In the genomic region with DNA sequence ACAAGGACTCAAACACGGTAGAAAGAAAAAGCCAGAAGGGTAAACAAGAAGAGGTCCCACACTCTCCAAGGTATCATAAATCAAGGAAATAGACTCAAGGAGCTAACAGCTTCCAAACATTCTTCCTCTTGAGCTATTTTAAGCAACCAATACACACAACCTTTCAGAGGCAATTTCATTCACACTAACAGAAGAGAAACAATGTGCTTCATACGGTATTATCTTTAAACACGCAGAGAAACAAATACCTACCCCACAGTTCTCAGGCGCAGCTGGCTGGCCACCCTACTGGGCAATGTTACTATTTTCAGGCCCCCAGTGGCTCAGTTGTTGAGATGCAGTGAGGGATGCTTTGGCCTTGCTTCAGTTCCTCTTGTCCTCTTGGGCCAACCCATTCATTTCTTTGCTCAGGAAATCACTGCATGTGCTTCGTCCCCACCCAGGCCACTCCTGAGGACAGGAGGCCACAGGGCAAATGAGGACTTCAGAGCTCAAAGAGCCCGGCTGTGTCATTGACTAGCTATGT, we compare ENCODE assay signal across 13 cellular contexts. TPM values are rescaled to one million over a fixed set of nuclear protein-coding genes. Genes with fewer than 3 reads are reported as not detected.
DNase-seq lines count a peak whose midpoint lies in the region; ATAC-seq and TF ChIP-seq lines count a peak whose summit lies in the region.
"Had no signal": no experiment of that assay in that cellular context is flagged by ENCODE, and none has a peak within 500 bp of the region (broad histone marks: within the 10 kb centered on the region; RNA-seq: fewer than 3 reads in every experiment).

No MANE protein-coding gene starts in this region.

- H3K9me3 ChIP-seq in hepatocyte (ENCODE audit: low read depth) (no peaks in the 10 kb centered on the region), stomach smooth muscle (ENCODE audit: control insufficient read depth in 2 of 2, low read length in 2 of 2) (no peaks in the 10 kb centered on the region)
- H3K9me3 ChIP-seq: lower lobe of right lung had no signal

- ATAC-seq in GM19328 (IDR thresholded peaks at IDR 0.05; ENCODE audit: unreplicated experiment): no peak
- ATAC-seq: CD8-positive, alpha-beta T cell; lower lobe of right lung had no signal

- TF ChIP-seq CTCF in VCaP (conservative IDR thresholded peaks at IDR 0.05): no peak
- no peak for TF ChIP-seq CTCF in hepatocyte (IDR thresholded peaks at IDR 0.05; ENCODE audit: poor library complexity)

- H3K4me1 ChIP-seq in hepatocyte (ENCODE audit: insufficient read depth): peaks cover 34% of the 10 kb centered on the region
- H3K4me1 ChIP-seq in stomach smooth muscle (ENCODE audit: control insufficient read depth, insufficient read depth, low read length): peaks cover 45% of the 10 kb centered on the region

- no peak overlapping the region for H2AFZ ChIP-seq in hepatocyte

- H3K4me3 ChIP-seq in H7 (ENCODE audit: insufficient read depth, low read depth, low read length): no peak overlapping the region
- H3K4me3 ChIP-seq in hepatocyte: no peak overlapping the region
- H3K4me3 ChIP-seq in stomach smooth muscle (ENCODE audit: low read length in 2 of 2): no peak overlapping the region
- H3K4me3 ChIP-seq: lower lobe of right lung had no signal

- peaks cover 89% of the 10 kb centered on the region for H3K79me2 ChIP-seq in hepatocyte

- H4K20me1 ChIP-seq in hepatocyte (ENCODE audit: insufficient read depth, poor library complexity, severe bottlenecking): peaks cover 44% of the 10 kb centered on the region

- no peak overlapping the region for H3K9ac ChIP-seq in stomach smooth muscle (ENCODE audit: low read length in 2 of 2)

- WGBS in hepatocyte (ENCODE audit: low lambda C conversion rate, missing lambda C conversion rate): 44% methylated on average over 6 of the region's 6 CpGs

- no peaks in the 10 kb centered on the region for H3K9me2 ChIP-seq in hepatocyte (replicated peaks; ENCODE audit: insufficient read depth)

- no peaks in the 10 kb centered on the region for H3K36me3 ChIP-seq in H7 (replicated peaks; ENCODE audit: control insufficient read depth, insufficient read depth, low read length)
- no peaks in the 10 kb centered on the region for H3K36me3 ChIP-seq in hepatocyte (replicated peaks; ENCODE audit: insufficient read depth, low read depth)
- H3K36me3 ChIP-seq in stomach smooth muscle (ENCODE audit: control insufficient read depth in 2 of 2, insufficient read depth in 2 of 2, low read length in 2 of 2): no peaks in the 10 kb centered on the region
- H3K36me3 ChIP-seq: lower lobe of right lung had no signal

- H3K27ac ChIP-seq in VCaP (peak overlapping the region; percentile 65; the same call in 1 of the 2 replicates), hepatocyte (peak overlapping the region; percentile 53), stomach smooth muscle (ENCODE audit: low read length) (peak overlapping the region; percentile 49)
- H3K27ac ChIP-seq: lower lobe of right lung had no signal

- H3K4me2 ChIP-seq in hepatocyte: peak overlapping the region; percentile 8

- DNase-seq in H7 (peak; percentile 44), hepatocyte (ENCODE audit: low spot score) (peak; percentile 53), AML-193 (lab: John Stamatoyannopoulos, UW) (no peak), RPMI8226 (no peak), SIG-M5 treated with dmso at 0.1 percent for 504 hours (lab: John Stamatoyannopoulos, UW; ENCODE audit: unreplicated experiment) (no peak)
- DNase-seq: CD8-positive, alpha-beta T cell; lower lobe of right lung; NCI-H345; stimulated activated CD4-positive, alpha-beta T cell treated with anti-CD3 and anti-CD28 coated beads, Interleukin-4, amount 100 ng/mL, for 1 hour; stimulated activated naive CD4-positive, alpha-beta T cell had no signal

- H3K27me3 ChIP-seq in H7 (ENCODE audit: control insufficient read depth, insufficient read depth, low read length) (no peaks in the 10 kb centered on the region), hepatocyte (no peaks in the 10 kb centered on the region), stomach smooth muscle (ENCODE audit: control insufficient read depth in 1 of 2, insufficient read depth in 2 of 2, low read length in 2 of 2) (no peaks in the 10 kb centered on the region)

RNA-seq across cellular contexts. Expression of a gene that starts 15.7 kb away (rescaled TPM):
- total RNA-seq in H7 (2014; rRNA removed; shearing (Covaris generic)): 9.3 and 12.2 TPM in 2 replicates
- 8.8 and 12.4 TPM in 2 replicates for total RNA-seq in hepatocyte
- polyA plus RNA-seq in hepatocyte: 14.3 and 16.5 TPM in 2 replicates

Comparison
In these comparisons a context has a peak if more than half of its experiments do, and no peak if none do; other contexts are left out.
1. DNase-seq: peak in H7 (single experiment) and hepatocyte (single experiment); none in AML-193 (0 of 2), RPMI8226 (single experiment) and SIG-M5 treated with dmso at 0.1 percent for 504 hours (single experiment).
2. Peak in every context shown above with its lines, with median percentiles within 50 percentile points of each other: H3K27ac ChIP-seq.